Comparison of ENCODE assay signal across 8 cellular contexts in genomic region chr1:94384485-94385353, GRCh38. TPM values are rescaled to one million over a fixed set of nuclear protein-coding genes. Genes with fewer than 3 reads are reported as not detected.
DNase-seq lines count a peak whose midpoint lies in the region; ATAC-seq, FAIRE-seq and TF ChIP-seq lines count a peak whose summit lies in the region.

No MANE protein-coding gene starts in this region.

- no peaks in the 10 kb centered on the region for H3K9me1 ChIP-seq in endothelial cell of umbilical vein (replicated peaks; ENCODE audit: control insufficient read depth, extremely low read depth, insufficient read depth, low read length)

- peak overlapping the region; percentile 77 for H2AFZ ChIP-seq in OCI-LY3 (ENCODE audit: low read depth, low read length)
- no peak overlapping the region for H2AFZ ChIP-seq in endothelial cell of umbilical vein (ENCODE audit: low read depth, low read length)

- intact Hi-C loops in activated CD4-positive, alpha-beta memory T cell treated with anti-CD3 and anti-CD28 coated beads for 36 hours (cut with micrococcal nuclease): loop anchor here (1.0 kb wide), 3 partner anchors 34 to 347 kb away; partner anchors contain the start of gene ABCD3
- intact Hi-C loops in endothelial cell of umbilical vein (cut with micrococcal nuclease) (no loop called here), psoas muscle (cut with DNase I) (no loop called here)

- H3K36me3 ChIP-seq in OCI-LY3 (replicated peaks; ENCODE audit: low read depth, low read length) (no peaks in the 10 kb centered on the region), endothelial cell of umbilical vein (ENCODE audit: control insufficient read depth in 2 of 2, extremely low read depth in 1 of 2, insufficient read depth in 2 of 2, low read length in 2 of 2) (no peaks in the 10 kb centered on the region), psoas muscle (ENCODE audit: insufficient read depth in 1 of 2, low read depth in 1 of 2) (no peaks in the 10 kb centered on the region)

- no TSS peak for BruUV-seq in endothelial cell of umbilical vein (replicated peaks; lab: Mats Ljungman, UMichigan)

- H3K27me3 ChIP-seq in OCI-LY3 (ENCODE audit: low read depth, low read length) (no peaks in the 10 kb centered on the region), endothelial cell of umbilical vein (ENCODE audit: control insufficient read depth in 2 of 2, insufficient read depth in 2 of 2, low read length in 2 of 2) (peaks cover 6 to 7% of the 10 kb centered on the region in 2 experiments), psoas muscle (ENCODE audit: insufficient read depth in 3 of 3, low read length in 2 of 3) (no peaks in the 10 kb centered on the region)

- peak; percentile 24 for DNase-seq in activated CD4-positive, alpha-beta memory T cell treated with anti-CD3 and anti-CD28 coated beads for 36 hours
- no peak for DNase-seq in activated CD4-positive, alpha-beta memory T cell treated with anti-CD3 and anti-CD28 coated beads, Interleukin-2, amount 10 ng/mL, durations not matched to agents 7 days and 5 days
- DNase-seq in endothelial cell of umbilical vein (ENCODE audit: low read depth, low spot score) (peak; percentile 28), psoas muscle (no peak), NCI-H2107 treated with DMSO at 0.1 percent for 48 hours (lab: John Stamatoyannopoulos, UW; ENCODE audit: unreplicated experiment) (no peak)
- no peak for DNase-seq in stimulated activated effector memory CD8-positive, alpha-beta T cell treated with anti-CD3 and anti-CD28 coated beads, Interleukin-12 subunit alpha, Interleukin-12 subunit beta, amount 100 ng/mL, for 72 hours (ENCODE audit: low spot score in 2 of 2)

- H3K4me3 Mint-ChIP-seq in activated CD4-positive, alpha-beta memory T cell treated with anti-CD3 and anti-CD28 coated beads for 36 hours: no peak overlapping the region
- H3K4me3 Mint-ChIP-seq in activated CD4-positive, alpha-beta memory T cell treated with anti-CD3 and anti-CD28 coated beads, Interleukin-2, amount 10 ng/mL, durations not matched to agents 7 days and 5 days: no peak overlapping the region
- H3K4me3 Mint-ChIP-seq in stimulated activated effector memory CD8-positive, alpha-beta T cell treated with anti-CD3 and anti-CD28 coated beads, Interleukin-12 subunit alpha, Interleukin-12 subunit beta, amount 100 ng/mL, for 72 hours: peak overlapping the region; percentile 34

- H3K36me3 Mint-ChIP-seq in activated CD4-positive, alpha-beta memory T cell treated with anti-CD3 and anti-CD28 coated beads for 36 hours: no peaks in the 10 kb centered on the region
- H3K36me3 Mint-ChIP-seq in activated CD4-positive, alpha-beta memory T cell treated with anti-CD3 and anti-CD28 coated beads, Interleukin-2, amount 10 ng/mL, durations not matched to agents 7 days and 5 days (ENCODE audit: low read depth): no peaks in the 10 kb centered on the region
- H3K36me3 Mint-ChIP-seq in stimulated activated effector memory CD8-positive, alpha-beta T cell treated with anti-CD3 and anti-CD28 coated beads, Interleukin-12 subunit alpha, Interleukin-12 subunit beta, amount 100 ng/mL, for 72 hours: no peaks in the 10 kb centered on the region

- POLR2A ChIA-PET in activated CD4-positive, alpha-beta memory T cell treated with anti-CD3 and anti-CD28 coated beads for 36 hours (lab: Charles Lee): interaction anchor here (0.6 kb wide), 1 partner anchor 33 kb away, joined by 5 read pairs; no protein-coding TSS in a partner anchor
- POLR2A ChIA-PET in activated CD4-positive, alpha-beta memory T cell treated with anti-CD3 and anti-CD28 coated beads, Interleukin-2, amount 10 ng/mL, durations not matched to agents 7 days and 5 days (lab: Charles Lee): no interaction called here
- POLR2A ChIA-PET in endothelial cell of umbilical vein (lab: Charles Lee): no interaction called here

- H3K27me3 Mint-ChIP-seq in activated CD4-positive, alpha-beta memory T cell treated with anti-CD3 and anti-CD28 coated beads for 36 hours: peaks cover 3% of the 10 kb centered on the region
- peaks cover 15% of the 10 kb centered on the region for H3K27me3 Mint-ChIP-seq in activated CD4-positive, alpha-beta memory T cell treated with anti-CD3 and anti-CD28 coated beads, Interleukin-2, amount 10 ng/mL, durations not matched to agents 7 days and 5 days

- H3K27ac ChIP-seq in OCI-LY3 (ENCODE audit: low read length) (no peak overlapping the region), endothelial cell of umbilical vein (ENCODE audit: insufficient read depth, low read depth, low read length) (no peak overlapping the region), psoas muscle (no peak overlapping the region)

- no peak for TF ChIP-seq CTCF in OCI-LY3 (IDR thresholded peaks at IDR 0.05; ENCODE audit: low read depth, low read length)
- TF ChIP-seq CTCF in endothelial cell of umbilical vein (IDR thresholded peaks at IDR 0.05; ENCODE audit: extremely low read depth in 1 of 2, insufficient read depth in 1 of 2, low read depth in 1 of 2, low read length in 2 of 2): no peak
- TF ChIP-seq CTCF in psoas muscle (IDR thresholded peaks at IDR 0.05): no peak

- 63 to 68% (median 65%) methylated on average over 4 of the region's 4 CpGs for WGBS in psoas muscle, 3 donors

- no peaks in the 10 kb centered on the region for H3K9me3 ChIP-seq in OCI-LY3 (ENCODE audit: insufficient read depth, low read length)
- H3K9me3 ChIP-seq in endothelial cell of umbilical vein (replicated peaks; ENCODE audit: control insufficient read depth, insufficient read depth, low read length): no peaks in the 10 kb centered on the region
- H3K9me3 ChIP-seq in psoas muscle: no peaks in the 10 kb centered on the region

- peaks cover 15% of the 10 kb centered on the region for H3K4me1 ChIP-seq in OCI-LY3 (ENCODE audit: low read length)
- peaks cover 5% of the 10 kb centered on the region for H3K4me1 ChIP-seq in endothelial cell of umbilical vein (ENCODE audit: control insufficient read depth, extremely low read depth, insufficient read depth, low read length)
- H3K4me1 ChIP-seq in psoas muscle: no peaks in the 10 kb centered on the region

- H3K9ac ChIP-seq in OCI-LY3 (ENCODE audit: low read length) (no peak overlapping the region), endothelial cell of umbilical vein (replicated peaks; ENCODE audit: extremely low read depth, insufficient read depth, low read length) (no peak overlapping the region)

- TF ChIP-seq POLR2A in endothelial cell of umbilical vein (IDR thresholded peaks at IDR 0.05; ENCODE audit: low read depth, low read length): no peak

- peaks cover 10% of the 10 kb centered on the region for H3K9me3 Mint-ChIP-seq in activated CD4-positive, alpha-beta memory T cell treated with anti-CD3 and anti-CD28 coated beads for 36 hours
- H3K9me3 Mint-ChIP-seq in activated CD4-positive, alpha-beta memory T cell treated with anti-CD3 and anti-CD28 coated beads, Interleukin-2, amount 10 ng/mL, durations not matched to agents 7 days and 5 days: peaks cover 3% of the 10 kb centered on the region
- no peaks in the 10 kb centered on the region for H3K9me3 Mint-ChIP-seq in stimulated activated effector memory CD8-positive, alpha-beta T cell treated with anti-CD3 and anti-CD28 coated beads, Interleukin-12 subunit alpha, Interleukin-12 subunit beta, amount 100 ng/mL, for 72 hours

- H3K27ac Mint-ChIP-seq in activated CD4-positive, alpha-beta memory T cell treated with anti-CD3 and anti-CD28 coated beads for 36 hours: peak overlapping the region; percentile 72
- H3K27ac Mint-ChIP-seq in activated CD4-positive, alpha-beta memory T cell treated with anti-CD3 and anti-CD28 coated beads, Interleukin-2, amount 10 ng/mL, durations not matched to agents 7 days and 5 days: no peak overlapping the region
- H3K27ac Mint-ChIP-seq in stimulated activated effector memory CD8-positive, alpha-beta T cell treated with anti-CD3 and anti-CD28 coated beads, Interleukin-12 subunit alpha, Interleukin-12 subunit beta, amount 100 ng/mL, for 72 hours: no peak overlapping the region

- CTCF ChIA-PET in activated CD4-positive, alpha-beta memory T cell treated with anti-CD3 and anti-CD28 coated beads for 36 hours (lab: Charles Lee): interaction anchor here (1.1 kb wide), 1 partner anchor 79 kb away, joined by 3 read pairs; no protein-coding TSS in a partner anchor
- CTCF ChIA-PET in activated CD4-positive, alpha-beta memory T cell treated with anti-CD3 and anti-CD28 coated beads, Interleukin-2, amount 10 ng/mL, durations not matched to agents 7 days and 5 days (lab: Charles Lee): no interaction called here
- CTCF ChIA-PET in endothelial cell of umbilical vein (lab: Charles Lee): interaction anchor here (1.3 to 1.5 kb wide), 2 partner anchors 12 to 97 kb away, joined by 3 to 5 read pairs; no protein-coding TSS in a partner anchor

- no peak for ATAC-seq in stimulated activated effector memory CD8-positive, alpha-beta T cell treated with anti-CD3 and anti-CD28 coated beads, Interleukin-12 subunit alpha, Interleukin-12 subunit beta, amount 100 ng/mL, for 72 hours
- ATAC-seq in HG02840 (IDR thresholded peaks at IDR 0.05; ENCODE audit: low FRiP score, unreplicated experiment): no peak
- ATAC-seq in psoas muscle: no peak

- no peaks in the 10 kb centered on the region for H4K20me1 ChIP-seq in OCI-LY3 (ENCODE audit: insufficient read depth, low read length)
- H4K20me1 ChIP-seq in endothelial cell of umbilical vein (replicated peaks; ENCODE audit: control insufficient read depth, extremely low read depth, insufficient read depth, low read length): no peaks in the 10 kb centered on the region

- H3K4me2 ChIP-seq in OCI-LY3 (ENCODE audit: low read length) (peak overlapping the region; percentile 41), endothelial cell of umbilical vein (ENCODE audit: insufficient read depth, low read length) (no peak overlapping the region)

- H3K4me3 ChIP-seq in OCI-LY3 (ENCODE audit: low read length) (no peak overlapping the region), endothelial cell of umbilical vein (replicated peaks in 1 of 3; ENCODE audit: insufficient read depth in 1 of 3, low read depth in 1 of 3, low read length in 3 of 3) (no peak overlapping the region), psoas muscle (no peak overlapping the region)

- H3K4me1 Mint-ChIP-seq in activated CD4-positive, alpha-beta memory T cell treated with anti-CD3 and anti-CD28 coated beads for 36 hours (ENCODE audit: low read depth): peaks cover 21% of the 10 kb centered on the region
- H3K4me1 Mint-ChIP-seq in activated CD4-positive, alpha-beta memory T cell treated with anti-CD3 and anti-CD28 coated beads, Interleukin-2, amount 10 ng/mL, durations not matched to agents 7 days and 5 days: peaks cover 18% of the 10 kb centered on the region
- peaks cover 22% of the 10 kb centered on the region for H3K4me1 Mint-ChIP-seq in stimulated activated effector memory CD8-positive, alpha-beta T cell treated with anti-CD3 and anti-CD28 coated beads, Interleukin-12 subunit alpha, Interleukin-12 subunit beta, amount 100 ng/mL, for 72 hours

- no peaks in the 10 kb centered on the region for H3K79me2 ChIP-seq in OCI-LY3 (ENCODE audit: low read length)
- H3K79me2 ChIP-seq in endothelial cell of umbilical vein (ENCODE audit: control insufficient read depth, insufficient read depth, low read length): no peaks in the 10 kb centered on the region

- dilution Hi-C loops in endothelial cell of umbilical vein (cut with MboI; ENCODE audit: extremely low pct_ligation_motif_present, low sequenced_read_pairs): no loop called here

- FAIRE-seq in endothelial cell of umbilical vein (lab: Jason Lieb, UNC): no peak

RNA-seq across cellular contexts. Expression of gene ABCD3, which starts 33.5 kb away (rescaled TPM):
- total RNA-seq in activated CD4-positive, alpha-beta memory T cell treated with anti-CD3 and anti-CD28 coated beads for 36 hours: 10 to 100 TPM; 33.7 to 34.0 TPM
- 10 to 100 TPM; 19.6 to 21.4 TPM for total RNA-seq in activated CD4-positive, alpha-beta memory T cell treated with anti-CD3 and anti-CD28 coated beads, Interleukin-2, amount 10 ng/mL, durations not matched to agents 7 days and 5 days
- total RNA-seq in endothelial cell of umbilical vein (31.6 and 32.6 TPM in 2 replicates), psoas muscle (10 to 100 TPM; 34.4 to 48.5 (median 40.1) TPM)
- polyA plus RNA-seq in endothelial cell of umbilical vein (4.6 and 6.3 TPM in 2 replicates), psoas muscle (10 to 100 TPM; 15.8 to 46.7 (median 18.7) TPM)
- 7.3 and 7.6 TPM in 2 replicates for polyA plus RNA-seq in endothelial cell of umbilical vein (2011; cell fraction: cytosol; rRNA removed)
- 18.4 and 24.5 TPM in 2 replicates for polyA plus RNA-seq in endothelial cell of umbilical vein (2011; cell fraction: nucleus; rRNA removed)
- polyA plus RNA-seq in endothelial cell of umbilical vein (2012): 16.4 and 27.7 TPM in 2 replicates
- polyA minus RNA-seq in endothelial cell of umbilical vein: 10.7 and 13.1 TPM in 2 replicates
- polyA minus RNA-seq in endothelial cell of umbilical vein (2011; cell fraction: cytosol; rRNA and poly(A)+ RNA removed): 24.8 TPM
- polyA minus RNA-seq in endothelial cell of umbilical vein (2011; cell fraction: nucleus; rRNA and poly(A)+ RNA removed): 21.7 and 28.3 TPM in 2 replicates

Comparison
In these comparisons a context has a peak if more than half of its experiments do, and no peak if none do; other contexts are left out.
1. DNase-seq: peak in activated CD4-positive, alpha-beta memory T cell treated with anti-CD3 and anti-CD28 coated beads for 36 hours (single experiment) and endothelial cell of umbilical vein (single experiment); none in activated CD4-positive, alpha-beta memory T cell treated with anti-CD3 and anti-CD28 coated beads, Interleukin-2, amount 10 ng/mL, durations not matched to agents 7 days and 5 days (single experiment), stimulated activated effector memory CD8-positive, alpha-beta T cell treated with anti-CD3 and anti-CD28 coated beads, Interleukin-12 subunit alpha, Interleukin-12 subunit beta, amount 100 ng/mL, for 72 hours (0 of 2), psoas muscle (0 of 2) and NCI-H2107 treated with DMSO at 0.1 percent for 48 hours (single experiment).